In the genomic region with DNA sequence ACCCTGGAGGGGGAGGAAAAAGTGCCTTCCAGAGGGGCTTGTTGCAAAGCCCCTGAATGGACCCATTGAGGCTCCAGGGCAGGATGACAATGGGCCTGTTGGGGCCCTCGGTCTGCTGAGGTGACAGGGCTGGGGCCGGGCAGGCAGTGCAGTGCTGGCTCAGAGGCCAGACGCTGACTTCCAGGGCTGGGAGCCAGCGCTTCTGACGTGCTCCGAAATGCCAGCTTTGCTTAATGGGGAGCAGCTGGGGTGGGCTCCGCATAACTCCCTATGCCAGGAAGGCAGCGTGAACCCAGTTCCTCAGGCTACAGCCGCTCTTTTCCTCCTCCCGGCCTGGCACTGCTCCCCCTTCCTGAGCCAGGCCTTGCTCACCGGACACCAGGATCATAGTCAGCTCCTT, we compare ENCODE assay signal across 16 cellular contexts. TPM values are rescaled to one million over a fixed set of nuclear protein-coding genes. Genes with fewer than 3 reads are reported as not detected.
DNase-seq lines count a peak whose midpoint lies in the region; ATAC-seq and TF ChIP-seq lines count a peak whose summit lies in the region.
"Had no signal": no experiment of that assay in that cellular context is flagged by ENCODE, and none has a peak within 500 bp of the region (broad histone marks: within the 10 kb centered on the region; RNA-seq: fewer than 3 reads in every experiment).

No MANE protein-coding gene starts in this region.

- H3K27ac ChIP-seq in cingulate gyrus (ENCODE audit: low read depth, low read length) (peak overlapping the region; percentile 66), hepatocyte (no peak overlapping the region), substantia nigra (ENCODE audit: low read depth, low read length, poor library complexity, severe bottlenecking) (peak overlapping the region; percentile 37)
- H3K27ac ChIP-seq: pancreas, SJCRH30 had no signal

- H2AFZ ChIP-seq in hepatocyte, result no peak overlapping the region

- no peak overlapping the region for H3K4me3 ChIP-seq in hepatocyte
- H3K4me3 ChIP-seq: pancreas, SJCRH30 had no signal

- no peaks in the 10 kb centered on the region for H3K9me2 ChIP-seq in hepatocyte (replicated peaks; ENCODE audit: insufficient read depth)

- no peak overlapping the region for H3K4me2 ChIP-seq in hepatocyte

- H3K79me2 ChIP-seq in hepatocyte, result no peaks in the 10 kb centered on the region

- H3K27me3 ChIP-seq in hepatocyte, result no peaks in the 10 kb centered on the region
- H3K27me3 ChIP-seq: pancreas, SJCRH30 had no signal

- H3K9me3 ChIP-seq in hepatocyte (ENCODE audit: low read depth), result no peaks in the 10 kb centered on the region
- H3K9me3 ChIP-seq: pancreas, SJCRH30 had no signal

- TF ChIP-seq CTCF in hepatocyte (IDR thresholded peaks at IDR 0.05; ENCODE audit: poor library complexity), result no peak

- DNase-seq in NCI-H1092 treated with DMSO at 0.1 percent for 48 hours (lab: John Stamatoyannopoulos, UW), result peak; percentile 64
- peak; percentile 30 for DNase-seq in hepatocyte (ENCODE audit: low spot score)
- peak in 44 of 49 donors; percentile 22 to 92 (median 61) for DNase-seq in substantia nigra (lab: John Stamatoyannopoulos, UW)
- DNase-seq in stimulated activated naive CD4-positive, alpha-beta T cell treated with Interleukin-2 at 50 U/mL for 16 hours (lab: John Stamatoyannopoulos, UW), result no peak
- DNase-seq: activated CD4-positive, alpha-beta T cell treated with anti-CD3 and anti-CD28 coated beads for 4 hours; activated naive CD4-positive, alpha-beta T cell treated with anti-CD3 and anti-CD28 coated beads for 36 hours; Karpas-422; NCI-H1436 treated with DMSO at 0.1 percent for 48 hours; NCI-H510A treated with DMSO at 0.1 percent for 48 hours; pancreas; SJCRH30; T1000 had no signal

- H3K36me3 ChIP-seq in hepatocyte (replicated peaks; ENCODE audit: insufficient read depth, low read depth), result no peaks in the 10 kb centered on the region
- H3K36me3 ChIP-seq: pancreas, SJCRH30 had no signal

- H4K20me1 ChIP-seq in hepatocyte (ENCODE audit: insufficient read depth, poor library complexity, severe bottlenecking), result no peaks in the 10 kb centered on the region

- no peaks in the 10 kb centered on the region for H3K4me1 ChIP-seq in hepatocyte (ENCODE audit: insufficient read depth)
- H3K4me1 ChIP-seq: SJCRH30 had no signal

- no peak for ATAC-seq in HG03196 (IDR thresholded peaks at IDR 0.05; ENCODE audit: unreplicated experiment)
- no peak for ATAC-seq in GM18517 (IDR thresholded peaks at IDR 0.05; ENCODE audit: unreplicated experiment)
- ATAC-seq in HG02884 (IDR thresholded peaks at IDR 0.05; ENCODE audit: unreplicated experiment), result no peak
- ATAC-seq: pancreas had no signal

- 84% methylated on average over 11 of the region's 11 CpGs for WGBS in hepatocyte (ENCODE audit: low lambda C conversion rate, missing lambda C conversion rate)

RNA-seq across cellular contexts. Expression of gene NAV2, which starts 17.7 kb away (rescaled TPM):
- 18.1 and 30.8 TPM in 2 replicates for total RNA-seq in hepatocyte
- polyA plus RNA-seq in hepatocyte, result 23.7 and 38.1 TPM in 2 replicates
